In genomic region chr6:154491567-154492470, GRCh38 we compare ENCODE assay signal across 19 cellular contexts. TPM values are rescaled to one million over a fixed set of nuclear protein-coding genes. Genes with fewer than 3 reads are reported as not detected.
DNase-seq lines count a peak whose midpoint lies in the region; ATAC-seq and TF ChIP-seq lines count a peak whose summit lies in the region.
"Had no signal": no experiment of that assay in that cellular context is flagged by ENCODE, and none has a peak within 500 bp of the region (broad histone marks: within the 10 kb centered on the region; RNA-seq: fewer than 3 reads in every experiment).

No MANE protein-coding gene starts in this region.

- 85 to 87% methylated on average over 5 of the region's 5 CpGs for WGBS in sigmoid colon, 2 donors
- WGBS in adrenal gland, 4 donors: 84 to 86% (median 85%) methylated on average over 5 of the region's 5 CpGs

- H3K9me3 ChIP-seq in sigmoid colon (no peaks in the 10 kb centered on the region), adrenal gland (replicated peaks in 1 of 3) (no peaks in the 10 kb centered on the region)
- H3K9me3 ChIP-seq: suprapubic skin had no signal

- peaks cover 0 to 75% (median 59%) of the 10 kb centered on the region in 4 donors for H3K4me1 ChIP-seq in sigmoid colon
- H3K4me1 ChIP-seq in adrenal gland (replicated peaks in 1 of 2): peaks cover 0 to 9% of the 10 kb centered on the region in 2 donors

- H3K4me3 ChIP-seq in sigmoid colon (no peak overlapping the region), adrenal gland (no peak overlapping the region)
- H3K4me3 ChIP-seq: hepatocyte, suprapubic skin had no signal

- TF ChIP-seq CTCF in sigmoid colon (IDR thresholded peaks at IDR 0.05): no peak
- TF ChIP-seq CTCF in adrenal gland (IDR thresholded peaks at IDR 0.05): no peak

- H3K36me3 ChIP-seq in sigmoid colon (no peaks in the 10 kb centered on the region), adrenal gland (replicated peaks in 1 of 2) (no peaks in the 10 kb centered on the region)
- H3K36me3 ChIP-seq: suprapubic skin had no signal

- TF ChIP-seq POLR2A in sigmoid colon (IDR thresholded peaks at IDR 0.05) (no peak), adrenal gland (IDR thresholded peaks at IDR 0.05) (no peak)

- ATAC-seq in HG03378 (IDR thresholded peaks at IDR 0.05; ENCODE audit: unreplicated experiment): peak; percentile 54
- ATAC-seq: T-helper 17 cell had no signal

- no peak for TF ChIP-seq EP300 in sigmoid colon (IDR thresholded peaks at IDR 0.05)

- H3K27ac ChIP-seq in sigmoid colon: peak overlapping the region in 3 of 4 donors; percentile 11 to 87 (median 49)
- H3K27ac ChIP-seq in adrenal gland: no peak overlapping the region
- H3K27ac ChIP-seq: hepatocyte, suprapubic skin had no signal

- intact Hi-C loops in sigmoid colon (cut with DNase I): no loop called here
- intact Hi-C loops in adrenal gland (cut with DNase I): no loop called here

- DNase-seq in NCI-H1436 treated with DMSO at 0.1 percent for 48 hours (lab: John Stamatoyannopoulos, UW) (peak; percentile 17), NCI-H1436 (lab: John Stamatoyannopoulos, UW) (no peak), astrocyte of the hippocampus (ENCODE audit: low read depth, low spot score) (peak; percentile 35), sigmoid colon (no peak), cerebellar cortex (ENCODE audit: low spot score) (no peak), adrenal gland (no peak), NCI-H1417 (lab: John Stamatoyannopoulos, UW) (no peak)
- DNase-seq: activated effector memory CD4-positive, alpha-beta T cell treated with Interleukin-2 at 50 U/mL for 16 hours; dermis blood vessel endothelial cell; DND-41; H9; kidney; NCI-H187 treated with DMSO at 0.1 percent for 48 hours; SHP77; stimulated activated CD4-positive, alpha-beta T cell treated with anti-CD3 and anti-CD28 coated beads, Interleukin-2, amount 100 ng/mL, for 48 hours; T-helper 17 cell had no signal

- no peaks in the 10 kb centered on the region for H3K27me3 ChIP-seq in sigmoid colon
- no peaks in the 10 kb centered on the region for H3K27me3 ChIP-seq in adrenal gland
- H3K27me3 ChIP-seq: hepatocyte, suprapubic skin had no signal

RNA-seq across cellular contexts. Expression of gene CNKSR3, which starts 18.7 kb away (rescaled TPM):
- total RNA-seq in sigmoid colon (10 to 100 TPM; 12.8 to 16.8 (median 14.4) TPM), adrenal gland (1 to 10 TPM; 1.3 to 7.0 (median 2.1) TPM)
- polyA plus RNA-seq in sigmoid colon (10 to 100 TPM in 2 of 3 donors, 1 to 10 TPM in 1; 6.0 to 17.4 (median 15.3) TPM), adrenal gland (1 to 10 TPM; 1.1 to 5.3 (median 2.8) TPM)
- total RNA-seq: T-helper 17 cell had no signal

Comparison
In these comparisons a context has a peak if more than half of its experiments do, and no peak if none do; other contexts are left out.
1. DNase-seq: peak in NCI-H1436 treated with DMSO at 0.1 percent for 48 hours (single experiment) and astrocyte of the hippocampus (single experiment); none in NCI-H1436 (single experiment), sigmoid colon (single experiment), cerebellar cortex (single experiment), adrenal gland (0 of 7) and NCI-H1417 (0 of 3).
2. H3K27ac ChIP-seq: peak in sigmoid colon (3 of 4); none in adrenal gland (0 of 5).